ENCODE assay signal across 20 cellular contexts in the genomic region with DNA sequence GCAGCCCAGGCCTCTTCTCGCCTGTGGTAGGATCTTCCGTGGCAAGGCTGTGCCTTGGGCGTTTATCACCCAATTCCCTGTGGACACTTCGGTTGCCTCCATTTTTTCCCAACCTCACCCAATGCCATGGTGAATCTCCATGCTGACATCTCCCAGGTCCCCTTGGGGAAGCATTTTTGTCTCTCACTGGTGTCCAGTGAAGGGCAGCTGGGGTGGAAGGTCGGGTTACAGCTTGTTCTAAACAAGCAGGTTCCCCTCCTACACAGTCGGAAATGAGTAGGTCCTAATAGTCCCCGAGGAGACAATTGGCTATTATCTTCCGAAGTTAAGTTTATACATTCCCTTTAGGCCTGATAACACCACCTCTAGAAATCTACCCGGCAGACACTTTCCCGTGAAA. TPM values are rescaled to one million over a fixed set of nuclear protein-coding genes. Genes with fewer than 3 reads are reported as not detected.
"Had no signal": no experiment of that assay in that cellular context is flagged by ENCODE, and none has a peak within 500 bp of the region (broad histone marks: within the 10 kb centered on the region; RNA-seq: fewer than 3 reads in every experiment).

No MANE protein-coding gene starts in this region.

- H3K27me3 ChIP-seq: hepatocyte, tibial nerve had no signal

- H3K4me3 ChIP-seq: hepatocyte, tibial nerve had no signal

- H3K27ac ChIP-seq: epithelial cell of prostate, hepatocyte, tibial nerve had no signal

- H2AFZ ChIP-seq: hepatocyte had no signal

- H3K9me3 Mint-ChIP-seq: activated T-helper 1 cell treated with anti-CD3 and anti-CD28 coated beads, Interleukin-12 subunit alpha, Interleukin-12 subunit beta, Interleukin-2, Interleukin-4 antibody, amounts not matched to agents 30 ng/mL and 10 ng/mL and 1 ng/mL, durations not matched to agents 14 hours and 24 hours and 36 hours; naive thymus-derived CD8-positive, alpha-beta T cell; stimulated activated naive B cell treated with anti-CD40 and anti-IgM and Interleukin-4, amounts not matched to agents 10 μg/mL and 1 μg/mL and 100 μg/mL, for 72 hours had no signal

- H3K9me3 ChIP-seq: tibial nerve had no signal

- DNase-seq: activated CD4-positive, alpha-beta T cell treated with anti-CD3 and anti-CD28 coated beads for 4 hours; activated CD4-positive, alpha-beta T cell treated with anti-CD3 and anti-CD28 coated beads, Interleukin-2, amount 50 U/mL, for 4 hours; activated CD8-positive, alpha-beta memory T cell treated with anti-CD3 and anti-CD28 coated beads for 24 hours; activated gamma-delta T cell; activated naive CD4-positive, alpha-beta T cell treated with anti-CD3 and anti-CD28 coated beads, Interleukin-2, amount 50 U/mL, for 16 hours; amygdala; dermis blood vessel endothelial cell; effector CD4-positive, alpha-beta T cell; left cardiac atrium; midbrain; naive thymus-derived CD8-positive, alpha-beta T cell; right cardiac atrium; stimulated activated CD4-positive, alpha-beta T cell treated with anti-CD3 and anti-CD28 coated beads, Interleukin-15, amount 100 ng/mL, for 24 hours; stimulated activated CD4-positive, alpha-beta T cell treated with anti-CD3 and anti-CD28 coated beads, Interleukin-2, amount 100 ng/mL, for 24 hours; stimulated activated naive B cell treated with anti-CD40 and anti-IgM and Interleukin-4, amounts not matched to agents 10 μg/mL and 1 μg/mL and 100 μg/mL, for 72 hours had no signal

- H3K79me2 ChIP-seq: hepatocyte had no signal

- H3K36me3 Mint-ChIP-seq: naive thymus-derived CD8-positive, alpha-beta T cell; stimulated activated naive B cell treated with anti-CD40 and anti-IgM and Interleukin-4, amounts not matched to agents 10 μg/mL and 1 μg/mL and 100 μg/mL, for 72 hours had no signal

- H3K36me3 ChIP-seq: tibial nerve had no signal

- H3K27ac Mint-ChIP-seq: activated T-helper 1 cell treated with anti-CD3 and anti-CD28 coated beads, Interleukin-12 subunit alpha, Interleukin-12 subunit beta, Interleukin-2, Interleukin-4 antibody, amounts not matched to agents 30 ng/mL and 10 ng/mL and 1 ng/mL, durations not matched to agents 14 hours and 24 hours and 36 hours; naive thymus-derived CD8-positive, alpha-beta T cell; stimulated activated naive B cell treated with anti-CD40 and anti-IgM and Interleukin-4, amounts not matched to agents 10 μg/mL and 1 μg/mL and 100 μg/mL, for 72 hours had no signal

- ATAC-seq: left cardiac atrium; naive thymus-derived CD8-positive, alpha-beta T cell; right cardiac atrium; stimulated activated naive B cell treated with anti-CD40 and anti-IgM and Interleukin-4, amounts not matched to agents 10 μg/mL and 1 μg/mL and 100 μg/mL, for 72 hours had no signal

- H3K4me2 ChIP-seq: hepatocyte had no signal

- H3K4me1 Mint-ChIP-seq: naive thymus-derived CD8-positive, alpha-beta T cell; stimulated activated naive B cell treated with anti-CD40 and anti-IgM and Interleukin-4, amounts not matched to agents 10 μg/mL and 1 μg/mL and 100 μg/mL, for 72 hours had no signal

- H3K4me3 Mint-ChIP-seq: activated T-helper 1 cell treated with anti-CD3 and anti-CD28 coated beads, Interleukin-12 subunit alpha, Interleukin-12 subunit beta, Interleukin-2, Interleukin-4 antibody, amounts not matched to agents 30 ng/mL and 10 ng/mL and 1 ng/mL, durations not matched to agents 14 hours and 24 hours and 36 hours; naive thymus-derived CD8-positive, alpha-beta T cell; stimulated activated naive B cell treated with anti-CD40 and anti-IgM and Interleukin-4, amounts not matched to agents 10 μg/mL and 1 μg/mL and 100 μg/mL, for 72 hours had no signal

RNA-seq across cellular contexts. Expression of a gene that starts 34.1 kb away (rescaled TPM):
- total RNA-seq: T-helper 1 cell treated with Interleukin-12 subunit alpha and Interleukin-12 subunit beta and Interleukin-4 antibody, amounts not matched to agents 30 ng/mL and 1 ng/mL, for 36 hours had no signal
